Comparison of ENCODE assay signal across 12 cellular contexts in genomic region chr7:155753446-155753965, GRCh38. TPM values are rescaled to one million over a fixed set of nuclear protein-coding genes. Genes with fewer than 3 reads are reported as not detected.
DNase-seq lines count a peak whose midpoint lies in the region; ATAC-seq and TF ChIP-seq lines count a peak whose summit lies in the region.
"Had no signal": no experiment of that assay in that cellular context is flagged by ENCODE, and none has a peak within 500 bp of the region (broad histone marks: within the 10 kb centered on the region; RNA-seq: fewer than 3 reads in every experiment).

No MANE protein-coding gene starts in this region.

- H3K4me1 Mint-ChIP-seq in H9, result peaks cover 36 to 37% of the 10 kb centered on the region in 2 experiments
- peaks cover 34% of the 10 kb centered on the region for H3K4me1 Mint-ChIP-seq in WTC11
- peaks cover 25% of the 10 kb centered on the region for H3K4me1 Mint-ChIP-seq in mesothelial cell of epicardium
- peaks cover 58% of the 10 kb centered on the region for H3K4me1 Mint-ChIP-seq in activated CD8-positive, alpha-beta memory T cell treated with anti-CD3 and anti-CD28 coated beads, Interleukin-2, amount 10 ng/mL, durations not matched to agents 7 days and 5 days

- H3K36me3 Mint-ChIP-seq in H9 (ENCODE audit: insufficient read depth in 1 of 3, low read depth in 3 of 3) (peaks cover 20 to 24% (median 22%) of the 10 kb centered on the region in 3 experiments), WTC11 (peaks cover 25% of the 10 kb centered on the region), mesothelial cell of epicardium (peaks cover 17% of the 10 kb centered on the region)
- peaks cover 45% of the 10 kb centered on the region for H3K36me3 Mint-ChIP-seq in activated CD8-positive, alpha-beta memory T cell treated with anti-CD3 and anti-CD28 coated beads, Interleukin-2, amount 10 ng/mL, durations not matched to agents 7 days and 5 days

- H2BK5ac ChIP-seq in H9 (ENCODE audit: insufficient read length, low read length), result no peak overlapping the region

- H2BK120ac ChIP-seq in H9 (ENCODE audit: low read depth, low read length, poor library complexity, severe bottlenecking), result no peak overlapping the region

- DNase-seq in GM12864 (ENCODE audit: low read depth) (no peak), H9 (no peak), WTC11 (ENCODE audit: low spot score) (no peak), mesothelial cell of epicardium (ENCODE audit: low spot score in 2 of 2, unreplicated experiment in 2 of 2) (no peak), SKM-1 (lab: John Stamatoyannopoulos, UW; ENCODE audit: unreplicated experiment) (no peak)
- no peak for DNase-seq in activated CD8-positive, alpha-beta memory T cell treated with anti-CD3 and anti-CD28 coated beads, Interleukin-2, amount 10 ng/mL, durations not matched to agents 7 days and 5 days
- DNase-seq: HFFc6, IMR-90, NCI-H524 treated with DMSO at 0.1 percent for 48 hours had no signal

- peak overlapping the region in 2 of 3 experiments; percentile 4 to 16; a peak in 3 of 7 replicates for H3K27ac Mint-ChIP-seq in H9
- 0 out of 2 replicates have a peak overlapping the region, but pooled peaks have one; percentile 4 for H3K27ac Mint-ChIP-seq in WTC11
- H3K27ac Mint-ChIP-seq in mesothelial cell of epicardium, result peak overlapping the region; percentile 68
- no peak overlapping the region for H3K27ac Mint-ChIP-seq in activated CD8-positive, alpha-beta memory T cell treated with anti-CD3 and anti-CD28 coated beads, Interleukin-2, amount 10 ng/mL, durations not matched to agents 7 days and 5 days
- H3K27ac Mint-ChIP-seq: HFFc6 had no signal

- H3K14ac ChIP-seq in H9 (ENCODE audit: insufficient read depth, low read length), result no peak overlapping the region

- peaks cover 14% of the 10 kb centered on the region for H3K79me1 ChIP-seq in H9 (ENCODE audit: insufficient read depth, low read depth, low read length, poor library complexity, severe bottlenecking)

- no peak overlapping the region for H3T11ph ChIP-seq in H9 (ENCODE audit: low read length)

- no peak overlapping the region for H4K91ac ChIP-seq in H9 (ENCODE audit: insufficient read length, low read depth, low read length)

- no peak overlapping the region for H3K9ac ChIP-seq in H9 (ENCODE audit: extremely low read depth, insufficient read length, low read length)

- no peak overlapping the region for H3K27ac ChIP-seq in H9 (ENCODE audit: insufficient read length, low read depth, low read length)

- H3K18ac ChIP-seq in H9 (ENCODE audit: insufficient read length, low read depth, low read length), result no peak overlapping the region

- H2BK12ac ChIP-seq in H9 (ENCODE audit: insufficient read length, low read depth, low read length), result no peak overlapping the region

- no CpG with 5 or more reads among the region's 10 CpGs for WGBS in H9 (ENCODE audit: extremely low coverage, insufficient read length, low lambda C conversion rate)

- no peak overlapping the region for H2BK15ac ChIP-seq in H9 (ENCODE audit: low read depth, low read length)

- POLR2A ChIA-PET in WTC11 (lab: Charles Lee), result interaction anchor here (0.6 kb wide), 1 partner anchor 110 kb away, joined by 6 read pairs; no protein-coding TSS in a partner anchor

- no peak overlapping the region for H2BK20ac ChIP-seq in H9 (ENCODE audit: low read depth, low read length, poor library complexity, severe bottlenecking)

- H2AK5ac ChIP-seq in H9 (ENCODE audit: insufficient read length, low read length), result no peak overlapping the region

- CTCF ChIA-PET in WTC11 (lab: Charles Lee), result interaction anchor here (0.6 to 1.6 kb wide), 2 partner anchors 61 to 155 kb away, joined by 3 to 9 read pairs; no protein-coding TSS in a partner anchor
- CTCF ChIA-PET in activated CD8-positive, alpha-beta memory T cell treated with anti-CD3 and anti-CD28 coated beads, Interleukin-2, amount 10 ng/mL, durations not matched to agents 7 days and 5 days (lab: Charles Lee), result interaction anchor here (1.0 to 1.7 kb wide), 2 partner anchors 9 to 14 kb away, joined by 4 to 6 read pairs; no protein-coding TSS in a partner anchor

- H3K27me3 Mint-ChIP-seq in H9 (ENCODE audit: low read depth) (no peaks in the 10 kb centered on the region), WTC11 (ENCODE audit: low read depth) (no peaks in the 10 kb centered on the region), mesothelial cell of epicardium (ENCODE audit: low read depth) (no peaks in the 10 kb centered on the region)
- no peaks in the 10 kb centered on the region for H3K27me3 Mint-ChIP-seq in activated CD8-positive, alpha-beta memory T cell treated with anti-CD3 and anti-CD28 coated beads, Interleukin-2, amount 10 ng/mL, durations not matched to agents 7 days and 5 days

- no peaks in the 10 kb centered on the region for H3K23me2 ChIP-seq in H9 (ENCODE audit: insufficient read length, low read depth, low read length, poor library complexity, severe bottlenecking)

- H3K4ac ChIP-seq in H9 (ENCODE audit: low read depth, low read length), result no peak overlapping the region

- H3K9me3 ChIP-seq in H9 (ENCODE audit: control insufficient read depth, low read depth, low read length), result no peaks in the 10 kb centered on the region

- H3K4me1 ChIP-seq in H9 (ENCODE audit: insufficient read depth, low read length), result no peaks in the 10 kb centered on the region; the same call in 1 of the 2 replicates

- H4K8ac ChIP-seq in H9 (replicated peaks; ENCODE audit: insufficient read length, low read depth, low read length), result no peak overlapping the region

- H3K23ac ChIP-seq in H9 (ENCODE audit: insufficient read length, low read depth, low read length), result no peak overlapping the region

- peaks cover 6 to 7% of the 10 kb centered on the region in 2 experiments; a peak in 3 of 5 replicates for H3K9me3 Mint-ChIP-seq in H9
- peaks cover 18% of the 10 kb centered on the region for H3K9me3 Mint-ChIP-seq in WTC11
- peaks cover 3% of the 10 kb centered on the region for H3K9me3 Mint-ChIP-seq in mesothelial cell of epicardium
- H3K9me3 Mint-ChIP-seq in activated CD8-positive, alpha-beta memory T cell treated with anti-CD3 and anti-CD28 coated beads, Interleukin-2, amount 10 ng/mL, durations not matched to agents 7 days and 5 days (ENCODE audit: low read depth), result no peaks in the 10 kb centered on the region
- H3K9me3 Mint-ChIP-seq: HFFc6 had no signal

- H3K4me2 ChIP-seq in H9 (ENCODE audit: insufficient read depth, insufficient read length, low read length), result no peak overlapping the region

- H3K27me3 ChIP-seq in H9 (ENCODE audit: insufficient read depth, low read length), result no peaks in the 10 kb centered on the region

- no peak overlapping the region for H4K5ac ChIP-seq in H9 (ENCODE audit: insufficient read length, low read depth, low read length)

- H3K4me3 ChIP-seq in GM12864 (ENCODE audit: low read depth, low read length), result peak overlapping the region; percentile 13

- H3K4me3 Mint-ChIP-seq in H9 (no peak overlapping the region), WTC11 (no peak overlapping the region), mesothelial cell of epicardium (no peak overlapping the region)
- no peak overlapping the region for H3K4me3 Mint-ChIP-seq in activated CD8-positive, alpha-beta memory T cell treated with anti-CD3 and anti-CD28 coated beads, Interleukin-2, amount 10 ng/mL, durations not matched to agents 7 days and 5 days
- H3K4me3 Mint-ChIP-seq: HFFc6 had no signal

- no peaks in the 10 kb centered on the region for H4K20me1 ChIP-seq in H9 (ENCODE audit: control insufficient read depth, insufficient read depth, insufficient read length)

- ATAC-seq in WTC11 (no peak), GM21576 (IDR thresholded peaks at IDR 0.05; ENCODE audit: unreplicated experiment) (no peak), HG03520 (IDR thresholded peaks at IDR 0.05; ENCODE audit: unreplicated experiment) (no peak)
- no peak for ATAC-seq in activated CD8-positive, alpha-beta memory T cell treated with anti-CD3 and anti-CD28 coated beads, Interleukin-2, amount 10 ng/mL, durations not matched to agents 7 days and 5 days

- peaks cover 8% of the 10 kb centered on the region; the same call in 1 of the 2 replicates for H3K79me2 ChIP-seq in H9 (ENCODE audit: insufficient read depth, low read length)

- TF ChIP-seq CTCF in GM12864 (IDR thresholded peaks at IDR 0.05; ENCODE audit: low read depth, low read length, missing control alignments), result no peak
- TF ChIP-seq CTCF in H9 (conservative IDR thresholded peaks at IDR 0.05), result no peak
- no peak for TF ChIP-seq CTCF in WTC11 (IDR thresholded peaks at IDR 0.05)
- TF ChIP-seq CTCF in mesothelial cell of epicardium (IDR thresholded peaks at IDR 0.05; ENCODE audit: unreplicated experiment), result no peak

- no peak overlapping the region for H2AFZ ChIP-seq in H9 (ENCODE audit: low read length)

- no peak overlapping the region for H3K56ac ChIP-seq in H9 (ENCODE audit: insufficient read length, low read depth, low read length)

TF ChIP-seq in WTC11, 78 proteins besides CTCF, POLR2A, EP300 and RAD21 (continues in another document):
- TF ChIP-seq E2F5 (CRISPR knock-in tag; IDR thresholded peaks at IDR 0.05), result no peak
- no peak for TF ChIP-seq RELA (CRISPR knock-in tag; IDR thresholded peaks at IDR 0.05; ENCODE audit: borderline replicate concordance)
- no peak for TF ChIP-seq ZNF671 (CRISPR knock-in tag; IDR thresholded peaks at IDR 0.05)

RNA-seq across cellular contexts. Expression of gene SHH, which starts 58.8 kb away (rescaled TPM):
- total RNA-seq in H9 (2021), result 0.07 and 0.09 TPM in 2 replicates
- 0.05 to 0.37 TPM (median 0.26 TPM) in 3 replicates for total RNA-seq in WTC11 (2021)
- total RNA-seq in mesothelial cell of epicardium, result 0.58 to 0.75 TPM (median 0.73 TPM) in 3 replicates
- not detected for total RNA-seq in activated CD8-positive, alpha-beta memory T cell treated with anti-CD3 and anti-CD28 coated beads, Interleukin-2, amount 10 ng/mL, durations not matched to agents 7 days and 5 days
- total RNA-seq: HFFc6, osteoblast had no signal
